In genomic region chr11:61910473-61911123, GRCh38 we compare ENCODE assay signal across 24 cellular contexts. TPM values are rescaled to one million over a fixed set of nuclear protein-coding genes. Genes with fewer than 3 reads are reported as not detected.
DNase-seq lines count a peak whose midpoint lies in the region; ATAC-seq, FAIRE-seq and TF ChIP-seq lines count a peak whose summit lies in the region.
"Had no signal": no experiment of that assay in that cellular context is flagged by ENCODE, and none has a peak within 500 bp of the region (broad histone marks: within the 10 kb centered on the region; RNA-seq: fewer than 3 reads in every experiment).

No MANE protein-coding gene starts in this region.

- no peaks in the 10 kb centered on the region for H3K9me3 ChIP-seq in right lobe of liver
- H3K9me3 ChIP-seq in HepG2 (ENCODE audit: low read length), result no peaks in the 10 kb centered on the region
- H3K9me3 ChIP-seq in heart right ventricle, result no peaks in the 10 kb centered on the region
- H3K9me3 ChIP-seq in osteoblast (ENCODE audit: low read depth, low read length), result no peaks in the 10 kb centered on the region
- H3K9me3 ChIP-seq: ascending aorta, SJSA1, upper lobe of left lung had no signal

- FAIRE-seq in HepG2 (lab: Jason Lieb, UNC), result no peak
- FAIRE-seq: D721Med had no signal

- in situ Hi-C loops in HepG2 (cut with HindIII; ENCODE audit: extremely low pct_ligation_motif_present, low pct_unique_long_range_greater_than_20kb), result no loop called here

- H2AFZ ChIP-seq in HepG2 (ENCODE audit: low read length) (no peak overlapping the region), osteoblast (ENCODE audit: low read length) (no peak overlapping the region)

- TF ChIP-seq POLR2A in right lobe of liver (IDR thresholded peaks at IDR 0.05), result no peak
- no peak for TF ChIP-seq POLR2A in HepG2 (IDR thresholded peaks at IDR 0.05; ENCODE audit: insufficient read depth in 1 of 2, low read depth in 2 of 2, low read length in 2 of 2)

- H3K4me2 ChIP-seq in HepG2 (ENCODE audit: low read depth, low read length) (no peak overlapping the region), osteoblast (ENCODE audit: insufficient read depth, low read length) (no peak overlapping the region)

- H3K9ac ChIP-seq in HepG2 (ENCODE audit: insufficient read depth, low read depth, low read length), result no peak overlapping the region

- no peaks in the 10 kb centered on the region for H3K27me3 ChIP-seq in right lobe of liver
- peaks cover 1 to 8% of the 10 kb centered on the region in 2 experiments; a peak in 2 of 5 replicates for H3K27me3 ChIP-seq in HepG2 (ENCODE audit: control insufficient read depth in 1 of 2, insufficient read depth in 2 of 2, low read length in 2 of 2)
- no peaks in the 10 kb centered on the region for H3K27me3 ChIP-seq in heart right ventricle
- no peaks in the 10 kb centered on the region for H3K27me3 ChIP-seq in osteoblast (ENCODE audit: insufficient read depth, low read length)
- H3K27me3 ChIP-seq: ascending aorta, SJSA1, upper lobe of left lung had no signal

- H3K4me3 ChIP-seq in right lobe of liver (no peak overlapping the region), HepG2 (replicated peaks in 1 of 3; ENCODE audit: insufficient read depth in 1 of 3, low read depth in 2 of 3, low read length in 3 of 3) (no peak overlapping the region), heart right ventricle (no peak overlapping the region), osteoblast (ENCODE audit: insufficient read depth, low read length) (no peak overlapping the region)
- H3K4me3 ChIP-seq: ascending aorta, SJSA1, upper lobe of left lung had no signal

- no peak overlapping the region for H3K27ac ChIP-seq in right lobe of liver
- H3K27ac ChIP-seq in HepG2 (ENCODE audit: extremely low read length, insufficient read depth, low read length), result no peak overlapping the region
- peak overlapping the region in 6 of 10 donors; percentile 19 to 65 (median 49) for H3K27ac ChIP-seq in heart right ventricle
- H3K27ac ChIP-seq in osteoblast (ENCODE audit: low read depth, low read length), result no peak overlapping the region
- H3K27ac ChIP-seq: ascending aorta, HL-60, SJSA1, upper lobe of left lung had no signal

- no peak for TF ChIP-seq EP300 in HepG2 (IDR thresholded peaks at IDR 0.05; ENCODE audit: low read depth in 2 of 2, low read length in 2 of 2)
- no peak for TF ChIP-seq EP300 in HepG2 (CRISPR knock-in tag; IDR thresholded peaks at IDR 0.05; ENCODE audit: borderline replicate concordance)

- TF ChIP-seq CTCF in right lobe of liver (IDR thresholded peaks at IDR 0.05), result no peak
- TF ChIP-seq CTCF in HepG2 (CRISPR knock-in tag; IDR thresholded peaks at IDR 0.05), result no peak
- no peak for TF ChIP-seq CTCF in heart right ventricle (IDR thresholded peaks at IDR 0.05)
- no peak for TF ChIP-seq CTCF in osteoblast (IDR thresholded peaks at IDR 0.05; ENCODE audit: extremely low read depth, low read depth, low read length)

- intact Hi-C loops in right lobe of liver (cut with DNase I), result no loop called here
- intact Hi-C loops in HepG2 (cut with micrococcal nuclease; ENCODE audit: unreplicated experiment), result no loop called here
- intact Hi-C loops in heart right ventricle (cut with DNase I), result no loop called here

- DNase-seq in right lobe of liver (peak in 2 of 3 donors; percentile 15 to 27), HepG2 (ENCODE audit: low spot score) (no peak), heart right ventricle (no peak), osteoblast (ENCODE audit: insufficient read length, low spot score, missing footprints) (peak; percentile 89), NCI-H446 (lab: John Stamatoyannopoulos, UW) (no peak), NCI-H748 (lab: John Stamatoyannopoulos, UW; ENCODE audit: unreplicated experiment) (no peak), NCI-H526 (lab: John Stamatoyannopoulos, UW) (no peak), NCI-H2107 treated with DMSO at 0.1 percent for 48 hours (lab: John Stamatoyannopoulos, UW; ENCODE audit: unreplicated experiment) (no peak)
- DNase-seq: activated CD4-positive, alpha-beta T cell treated with anti-CD3 and anti-CD28 coated beads for 4 hours; activated naive CD4-positive, alpha-beta T cell treated with anti-CD3 and anti-CD28 coated beads, Interleukin-2, amount 10 ng/mL, durations not matched to agents 7 days and 5 days; activated T-cell treated with anti-CD3 and anti-CD28 coated beads, Interleukin-2, amount 50 U/mL, for 4 hours; C1 segment of cervical spinal cord; erythroblast; NCI-H1105 treated with DMSO at 0.1 percent for 48 hours; NCI-H2081 treated with DMSO at 0.1 percent for 48 hours; stimulated activated CD4-positive, alpha-beta T cell treated with anti-CD3 and anti-CD28 coated beads, Interleukin-12 subunit alpha, Interleukin-12 subunit beta, amount 100 ng/mL, for 4 hours; stimulated activated naive CD8-positive, alpha-beta T cell treated with anti-CD3 and anti-CD28 coated beads, Interleukin-15, amount 100 ng/mL, for 72 hours; upper lobe of left lung had no signal

- TF ChIP-seq RAD21 in HepG2 (CRISPR knock-in tag; IDR thresholded peaks at IDR 0.05), result no peak

- 100% methylated on average over 1 of the region's 5 CpGs for WGBS in right lobe of liver (ENCODE audit: insufficient coverage, low coverage, low lambda C conversion rate, missing lambda C conversion rate)
- 20% methylated on average over 1 of the region's 5 CpGs for WGBS in HepG2 (ENCODE audit: low lambda C conversion rate)
- WGBS in heart right ventricle, 2 donors, result 77 to 79% methylated on average over 5 of the region's 5 CpGs

- no TSS peak for BruUV-seq in HepG2 (replicated peaks; lab: Mats Ljungman, UMichigan)

- H3K4me1 ChIP-seq in right lobe of liver (peaks cover 0 to 5% (median 0%) of the 10 kb centered on the region in 4 donors), HepG2 (ENCODE audit: insufficient read depth, low read length) (peaks cover 19% of the 10 kb centered on the region), heart right ventricle (peaks cover 10 to 60% (median 32%) of the 10 kb centered on the region in 9 donors), osteoblast (ENCODE audit: insufficient read depth, low read length) (no peaks in the 10 kb centered on the region)
- H3K4me1 ChIP-seq: SJSA1 had no signal

- H3K79me2 ChIP-seq in HepG2 (ENCODE audit: insufficient read depth, low read length) (no peaks in the 10 kb centered on the region), osteoblast (ENCODE audit: insufficient read depth, low read length) (no peaks in the 10 kb centered on the region)

- CTCF ChIA-PET in HepG2 (lab: Yijun Ruan, JAX; ENCODE audit: low intra/inter-chr PET ratio, low total read pairs), result interaction anchor here (0.9 kb wide), 1 partner anchor 12 kb away, joined by 4 read pairs; no protein-coding TSS in a partner anchor

- H3K36me3 ChIP-seq in right lobe of liver (no peaks in the 10 kb centered on the region), HepG2 (replicated peaks in 1 of 2; ENCODE audit: control insufficient read depth in 1 of 2, insufficient read depth in 2 of 2, low read length in 2 of 2) (no peaks in the 10 kb centered on the region), heart right ventricle (peaks cover 0 to 25% (median 5%) of the 10 kb centered on the region in 9 donors), osteoblast (ENCODE audit: insufficient read depth, low read length) (no peaks in the 10 kb centered on the region)
- H3K36me3 ChIP-seq: SJSA1 had no signal

- ATAC-seq in right lobe of liver (no peak), HepG2 (no peak), heart right ventricle (peak in 1 of 8 donors; percentile 24)
- ATAC-seq: activated T-cell treated with anti-CD3 and anti-CD28 coated beads, Interleukin-2, amount 50 U/mL, for 4 hours; Panc1; stimulated activated naive CD8-positive, alpha-beta T cell treated with anti-CD3 and anti-CD28 coated beads, Interleukin-15, amount 100 ng/mL, for 72 hours had no signal

- H4K20me1 ChIP-seq in HepG2 (ENCODE audit: insufficient read depth, low read length), result no peaks in the 10 kb centered on the region
- H4K20me1 ChIP-seq in osteoblast (ENCODE audit: insufficient read depth, low read length), result peaks cover 3% of the 10 kb centered on the region

- POLR2A ChIA-PET in HepG2 (lab: Yijun Ruan, JAX), result interaction anchor here (0.6 to 1.1 kb wide), 2 partner anchors 16 to 39 kb away, joined by 3 to 6 read pairs; no protein-coding TSS in a partner anchor

RNA-seq across cellular contexts. Expression of gene RAB3IL1, which starts 6.8 kb away (rescaled TPM):
- total RNA-seq in right lobe of liver (1 to 10 TPM; 3.2 to 9.1 (median 4.2) TPM), HepG2 (2016; rRNA removed; fragmentation: Illumina TruSeq; extraction: Trizol) (1.2 and 1.3 TPM in 2 replicates), heart right ventricle (10 to 100 TPM in 3 of 10 donors, 1 to 10 TPM in 7; 3.7 to 11.1 (median 6.6) TPM), osteoblast (15.9 and 20.3 TPM in 2 replicates)
- 0.61 and 2.5 TPM in 2 replicates for total RNA-seq in HepG2 (2016; cell fraction: cytosol; rRNA removed; fragmentation: Illumina TruSeq; extraction: Trizol; ENCODE audit: low read depth)
- total RNA-seq in HepG2 (2016; cell fraction: insoluble cytoplasmic fraction; rRNA removed; fragmentation: Illumina TruSeq; extraction: Trizol), result 1.2 and 1.4 TPM in 2 replicates
- total RNA-seq in HepG2 (2016; cell fraction: membrane; rRNA removed; fragmentation: Illumina TruSeq; extraction: Trizol), result 1.2 and 1.4 TPM in 2 replicates
- total RNA-seq in HepG2 (2016; cell fraction: nucleus; rRNA removed; fragmentation: Illumina TruSeq; extraction: Trizol), result 0.72 and 0.84 TPM in 2 replicates
- polyA plus RNA-seq in HepG2 (2011; rRNA removed) (2.0 and 2.2 TPM in 2 replicates), heart right ventricle (1 to 10 TPM; 8.2 to 9.7 TPM)
- polyA plus RNA-seq in HepG2 (2011; cell fraction: cytosol; rRNA removed), result 1.3 and 3.0 TPM in 2 replicates
- polyA plus RNA-seq in HepG2 (2011; cell fraction: nucleus; rRNA removed), result 2.5 and 3.7 TPM in 2 replicates
- 1.4 and 2.3 TPM in 2 replicates for polyA plus RNA-seq in HepG2 (2012)
- polyA plus RNA-seq in HepG2 (2016; cell fraction: cytosol; fragmentation: Illumina TruSeq; extraction: Trizol; ENCODE audit: low read depth), result 1.5 and 1.7 TPM in 2 replicates
- polyA plus RNA-seq in HepG2 (2016; cell fraction: insoluble cytoplasmic fraction; fragmentation: Illumina TruSeq; extraction: Trizol; ENCODE audit: low read depth), result 1.9 and 2.5 TPM in 2 replicates
- 1.9 and 2.3 TPM in 2 replicates for polyA plus RNA-seq in HepG2 (2016; cell fraction: membrane; fragmentation: Illumina TruSeq; extraction: Trizol; ENCODE audit: low read depth)
- 2.9 and 6.6 TPM in 2 replicates for polyA plus RNA-seq in HepG2 (2016; cell fraction: nucleus; fragmentation: Illumina TruSeq; extraction: Trizol; ENCODE audit: insufficient read depth, low read depth)
- 2.6 and 7.7 TPM in 2 replicates for polyA minus RNA-seq in HepG2 (2011; rRNA and poly(A)+ RNA removed; ENCODE audit: low replicate concordance)
- 2.8 and 11.9 TPM in 2 replicates for polyA minus RNA-seq in HepG2 (2011; cell fraction: cytosol; rRNA and poly(A)+ RNA removed)
- polyA minus RNA-seq in HepG2 (2011; cell fraction: nucleus; rRNA and poly(A)+ RNA removed), result 1.1 and 1.3 TPM in 2 replicates
- total RNA-seq: activated CD8-positive, alpha-beta memory T cell treated with anti-CD3 and anti-CD28 coated beads for 36 hours had no signal

RNA-seq across cellular contexts. Expression of gene FADS3, which starts 19.3 kb away (rescaled TPM):
- 10 to 100 TPM; 13.0 to 69.8 (median 22.7) TPM for total RNA-seq in right lobe of liver
- total RNA-seq in HepG2 (2016; rRNA removed; fragmentation: Illumina TruSeq; extraction: Trizol), result 4.5 and 13.4 TPM in 2 replicates
- 8.3 and 10.6 TPM in 2 replicates for total RNA-seq in HepG2 (2016; cell fraction: cytosol; rRNA removed; fragmentation: Illumina TruSeq; extraction: Trizol; ENCODE audit: low read depth)
- 3.4 and 13.2 TPM in 2 replicates for total RNA-seq in HepG2 (2016; cell fraction: insoluble cytoplasmic fraction; rRNA removed; fragmentation: Illumina TruSeq; extraction: Trizol)
- total RNA-seq in HepG2 (2016; cell fraction: membrane; rRNA removed; fragmentation: Illumina TruSeq; extraction: Trizol), result 7.7 and 10.7 TPM in 2 replicates
- total RNA-seq in HepG2 (2016; cell fraction: nucleus; rRNA removed; fragmentation: Illumina TruSeq; extraction: Trizol), result 12.9 and 21.0 TPM in 2 replicates
- 23.2 and 36.6 TPM in 2 replicates for polyA plus RNA-seq in HepG2 (2011; rRNA removed)
- polyA plus RNA-seq in HepG2 (2011; cell fraction: cytosol; rRNA removed), result 13.7 and 17.5 TPM in 2 replicates
- polyA plus RNA-seq in HepG2 (2011; cell fraction: nucleus; rRNA removed), result 236 and 242 TPM in 2 replicates
- polyA plus RNA-seq in HepG2 (2012), result 5.1 and 11.5 TPM in 2 replicates
- polyA plus RNA-seq in HepG2 (2016; cell fraction: cytosol; fragmentation: Illumina TruSeq; extraction: Trizol; ENCODE audit: low read depth), result 8.0 and 9.6 TPM in 2 replicates
- 4.7 and 5.0 TPM in 2 replicates for polyA plus RNA-seq in HepG2 (2016; cell fraction: insoluble cytoplasmic fraction; fragmentation: Illumina TruSeq; extraction: Trizol; ENCODE audit: low read depth)
- polyA plus RNA-seq in HepG2 (2016; cell fraction: membrane; fragmentation: Illumina TruSeq; extraction: Trizol; ENCODE audit: low read depth), result 7.9 and 9.0 TPM in 2 replicates
- 36.8 and 37.1 TPM in 2 replicates for polyA plus RNA-seq in HepG2 (2016; cell fraction: nucleus; fragmentation: Illumina TruSeq; extraction: Trizol; ENCODE audit: insufficient read depth, low read depth)
- 30.7 and 67.4 TPM in 2 replicates for polyA minus RNA-seq in HepG2 (2011; rRNA and poly(A)+ RNA removed; ENCODE audit: low replicate concordance)
- polyA minus RNA-seq in HepG2 (2011; cell fraction: cytosol; rRNA and poly(A)+ RNA removed), result 10.5 and 13.0 TPM in 2 replicates
- polyA minus RNA-seq in HepG2 (2011; cell fraction: nucleus; rRNA and poly(A)+ RNA removed), result 10.9 and 15.8 TPM in 2 replicates
- 100 to 1,000 TPM in 1 of 10 donors, 10 to 100 TPM in 9; 54.9 to 119 (median 71.1) TPM for total RNA-seq in heart right ventricle
- 100 to 1,000 TPM; 119 to 217 TPM for polyA plus RNA-seq in heart right ventricle
- 127 and 144 TPM in 2 replicates for total RNA-seq in osteoblast

RNA-seq across cellular contexts. Expression of gene BEST1, which starts 39.6 kb away (rescaled TPM):
- total RNA-seq in right lobe of liver, result 1 to 10 TPM in 3 of 6 experiments, under 1 TPM in 3; 0.55 to 2.3 (median 0.91) TPM
- total RNA-seq in HepG2 (2016; rRNA removed; fragmentation: Illumina TruSeq; extraction: Trizol), result 0.09 TPM in 1 of 2 replicates, not detected in the other
- 0.09 and 0.10 TPM in 2 replicates for total RNA-seq in HepG2 (2016; cell fraction: cytosol; rRNA removed; fragmentation: Illumina TruSeq; extraction: Trizol; ENCODE audit: low read depth)
- total RNA-seq in HepG2 (2016; cell fraction: insoluble cytoplasmic fraction; rRNA removed; fragmentation: Illumina TruSeq; extraction: Trizol), result 0.09 TPM in 1 of 2 replicates, not detected in the other
- total RNA-seq in HepG2 (2016; cell fraction: membrane; rRNA removed; fragmentation: Illumina TruSeq; extraction: Trizol), result 0.06 and 0.07 TPM in 2 replicates
- total RNA-seq in HepG2 (2016; cell fraction: nucleus; rRNA removed; fragmentation: Illumina TruSeq; extraction: Trizol), result 0.13 and 0.16 TPM in 2 replicates
- 0.65 and 2.3 TPM in 2 replicates for polyA plus RNA-seq in HepG2 (2011; rRNA removed)
- 0.24 and 0.96 TPM in 2 replicates for polyA plus RNA-seq in HepG2 (2011; cell fraction: cytosol; rRNA removed)
- polyA plus RNA-seq in HepG2 (2011; cell fraction: nucleus; rRNA removed), result 2.9 and 8.0 TPM in 2 replicates
- polyA plus RNA-seq in HepG2 (2012), result 1.1 and 1.9 TPM in 2 replicates
- polyA plus RNA-seq in HepG2 (2016; cell fraction: cytosol; fragmentation: Illumina TruSeq; extraction: Trizol; ENCODE audit: low read depth), result 1.3 and 1.4 TPM in 2 replicates
- polyA plus RNA-seq in HepG2 (2016; cell fraction: insoluble cytoplasmic fraction; fragmentation: Illumina TruSeq; extraction: Trizol; ENCODE audit: low read depth), result 0.07 TPM in 1 of 2 replicates, not detected in the other
- polyA plus RNA-seq in HepG2 (2016; cell fraction: membrane; fragmentation: Illumina TruSeq; extraction: Trizol; ENCODE audit: low read depth), result 0.37 and 0.43 TPM in 2 replicates
- polyA plus RNA-seq in HepG2 (2016; cell fraction: nucleus; fragmentation: Illumina TruSeq; extraction: Trizol; ENCODE audit: insufficient read depth, low read depth), result not detected in 2 replicates
- polyA minus RNA-seq in HepG2 (2011; rRNA and poly(A)+ RNA removed; ENCODE audit: low replicate concordance), result 0.28 and 1.6 TPM in 2 replicates
- polyA minus RNA-seq in HepG2 (2011; cell fraction: cytosol; rRNA and poly(A)+ RNA removed), result 0.44 and 0.79 TPM in 2 replicates
- 1.7 and 6.0 TPM in 2 replicates for polyA minus RNA-seq in HepG2 (2011; cell fraction: nucleus; rRNA and poly(A)+ RNA removed)
- 1 to 10 TPM in 5 of 10 donors, under 1 TPM in 5; 0.39 to 1.8 (median 1.2) TPM for total RNA-seq in heart right ventricle
- 1 to 10 TPM; 3.3 to 4.9 TPM for polyA plus RNA-seq in heart right ventricle
- 5.6 and 8.0 TPM in 2 replicates for total RNA-seq in osteoblast
- total RNA-seq: activated CD8-positive, alpha-beta memory T cell treated with anti-CD3 and anti-CD28 coated beads for 36 hours; activated T-cell treated with anti-CD3 and anti-CD28 coated beads, Interleukin-2, amount 50 U/mL, for 4 hours had no signal

RNA-seq across cellular contexts. Expression of gene FTH1, which starts 56.8 kb away (rescaled TPM):
- total RNA-seq in right lobe of liver (1,000 to 10,000 TPM; 1,131 to 2,981 (median 2,140) TPM), HepG2 (2016; rRNA removed; fragmentation: Illumina TruSeq; extraction: Trizol) (544 and 607 TPM in 2 replicates), heart right ventricle (1,000 to 10,000 TPM; 2,008 to 4,360 (median 2,962) TPM), osteoblast (1,459 and 1,507 TPM in 2 replicates)
- total RNA-seq in HepG2 (2016; cell fraction: cytosol; rRNA removed; fragmentation: Illumina TruSeq; extraction: Trizol; ENCODE audit: low read depth), result 3,105 and 3,667 TPM in 2 replicates
- 481 and 554 TPM in 2 replicates for total RNA-seq in HepG2 (2016; cell fraction: insoluble cytoplasmic fraction; rRNA removed; fragmentation: Illumina TruSeq; extraction: Trizol)
- 4,411 and 4,459 TPM in 2 replicates for total RNA-seq in HepG2 (2016; cell fraction: membrane; rRNA removed; fragmentation: Illumina TruSeq; extraction: Trizol)
- 460 and 546 TPM in 2 replicates for total RNA-seq in HepG2 (2016; cell fraction: nucleus; rRNA removed; fragmentation: Illumina TruSeq; extraction: Trizol)
- polyA plus RNA-seq in HepG2 (2011; rRNA removed) (760 and 802 TPM in 2 replicates), heart right ventricle (1,000 to 10,000 TPM; 1,346 to 5,199 TPM)
- 904 and 962 TPM in 2 replicates for polyA plus RNA-seq in HepG2 (2011; cell fraction: cytosol; rRNA removed)
- 547 and 633 TPM in 2 replicates for polyA plus RNA-seq in HepG2 (2011; cell fraction: nucleus; rRNA removed)
- 4,160 and 4,286 TPM in 2 replicates for polyA plus RNA-seq in HepG2 (2012)
- polyA plus RNA-seq in HepG2 (2016; cell fraction: cytosol; fragmentation: Illumina TruSeq; extraction: Trizol; ENCODE audit: low read depth), result 74,852 and 83,301 TPM in 2 replicates
- polyA plus RNA-seq in HepG2 (2016; cell fraction: insoluble cytoplasmic fraction; fragmentation: Illumina TruSeq; extraction: Trizol; ENCODE audit: low read depth), result 2,697 and 2,813 TPM in 2 replicates
- 37,583 and 39,786 TPM in 2 replicates for polyA plus RNA-seq in HepG2 (2016; cell fraction: membrane; fragmentation: Illumina TruSeq; extraction: Trizol; ENCODE audit: low read depth)
- 2,546 and 3,012 TPM in 2 replicates for polyA plus RNA-seq in HepG2 (2016; cell fraction: nucleus; fragmentation: Illumina TruSeq; extraction: Trizol; ENCODE audit: insufficient read depth, low read depth)
- polyA minus RNA-seq in HepG2 (2011; rRNA and poly(A)+ RNA removed; ENCODE audit: low replicate concordance), result 361 and 877 TPM in 2 replicates
- polyA minus RNA-seq in HepG2 (2011; cell fraction: cytosol; rRNA and poly(A)+ RNA removed), result 693 and 773 TPM in 2 replicates
- 191 and 263 TPM in 2 replicates for polyA minus RNA-seq in HepG2 (2011; cell fraction: nucleus; rRNA and poly(A)+ RNA removed)

Comparison
In these comparisons a context has a peak if more than half of its experiments do, and no peak if none do; other contexts are left out.
1. DNase-seq: peak in right lobe of liver (2 of 3) and osteoblast (single experiment); none in HepG2 (single experiment), heart right ventricle (0 of 2), NCI-H446 (0 of 2), NCI-H748 (single experiment), NCI-H526 (0 of 2) and NCI-H2107 treated with DMSO at 0.1 percent for 48 hours (single experiment).
2. H3K27ac ChIP-seq: peak in heart right ventricle (6 of 10); none in right lobe of liver (0 of 3), HepG2 (single experiment) and osteoblast (single experiment).